1 cellular context compared by ENCODE assay signal in genomic region chr3:112518970-112519369, GRCh38.
TF ChIP-seq lines count a peak whose summit lies in the region.

No MANE protein-coding gene starts in this region.

TF ChIP-seq in GM12878, 131 proteins besides CTCF, POLR2A, EP300 and RAD21:
- TF ChIP-seq RELB (IDR thresholded peaks at IDR 0.05; ENCODE audit: low read depth) (0 out of 2 replicates have a peak, but pooled peaks have one; percentile 11), BCL3 (IDR thresholded peaks at IDR 0.05; ENCODE audit: borderline replicate concordance, insufficient read depth, low read depth, low read length, poor library complexity, severe bottlenecking) (peak; percentile 45), JUNB (IDR thresholded peaks at IDR 0.05) (0 out of 2 replicates have a peak, but pooled peaks have one; percentile 4), MLLT1 (IDR thresholded peaks at IDR 0.05) (peak; percentile 67; the same call in 1 of the 2 replicates), MEF2B (IDR thresholded peaks at IDR 0.05; ENCODE audit: partially characterized antibody, poor library complexity, severe bottlenecking) (peak; percentile 13)
